Comparison of ENCODE assay signal across 27 cellular contexts in genomic region chr5:139418804-139419203, GRCh38. TPM values are rescaled to one million over a fixed set of nuclear protein-coding genes. Genes with fewer than 3 reads are reported as not detected.
DNase-seq lines count a peak whose midpoint lies in the region; ATAC-seq and TF ChIP-seq lines count a peak whose summit lies in the region.
"Had no signal": no experiment of that assay in that cellular context is flagged by ENCODE, and none has a peak within 500 bp of the region (broad histone marks: within the 10 kb centered on the region; RNA-seq: fewer than 3 reads in every experiment).

No MANE protein-coding gene starts in this region.

- intact Hi-C loops in activated CD4-positive, alpha-beta T cell treated with anti-CD3 and anti-CD28 coated beads, Interleukin-2, amount 10 ng/mL, durations not matched to agents 24 days and 14 days (cut with micrococcal nuclease), result no loop called here
- intact Hi-C loops in esophagus squamous epithelium (cut with DNase I), result no loop called here
- intact Hi-C loops in mucosa of descending colon (cut with DNase I, micrococcal nuclease), result no loop called here
- intact Hi-C loops in tibial artery (cut with DNase I; ENCODE audit: low total_unique reads), result no loop called here

- H3K36me3 ChIP-seq in esophagus squamous epithelium, result peaks cover 0 to 23% (median 0%) of the 10 kb centered on the region in 3 donors
- no peaks in the 10 kb centered on the region for H3K36me3 ChIP-seq in mucosa of descending colon (ENCODE audit: low read depth)
- H3K36me3 ChIP-seq in tibial artery, result peaks cover 2 to 34% (median 22%) of the 10 kb centered on the region in 3 donors
- H3K36me3 ChIP-seq: pancreas had no signal

- no peaks in the 10 kb centered on the region for H3K27me3 Mint-ChIP-seq in activated CD4-positive, alpha-beta T cell treated with anti-CD3 and anti-CD28 coated beads, Interleukin-2, amount 10 ng/mL, durations not matched to agents 24 days and 14 days
- H3K27me3 Mint-ChIP-seq: naive thymus-derived CD4-positive, alpha-beta T cell had no signal

- DNase-seq in activated CD4-positive, alpha-beta T cell treated with anti-CD3 and anti-CD28 coated beads, Interleukin-2, amount 10 ng/mL, durations not matched to agents 24 days and 14 days, result no peak
- DNase-seq in activated CD4-positive, alpha-beta T cell treated with anti-CD3 and anti-CD28 coated beads for 4 hours, result no peak
- DNase-seq in esophagus squamous epithelium (lab: John Stamatoyannopoulos, UW) (no peak), mucosa of descending colon (no peak), tibial artery (no peak), 8988T (no peak)
- DNase-seq: activated CD4-positive, alpha-beta T cell treated with anti-CD3 and anti-CD28 coated beads, Interleukin-2, amount 50 U/mL, for 1 hour; activated naive CD4-positive, alpha-beta T cell treated with anti-CD3 and anti-CD28 coated beads, Interleukin-2, amount 50 U/mL, for 16 hours; AML-193; COR-L47; DMS79 treated with DMSO at 0.1 percent for 48 hours; GOT3; hypothalamus; mammary epithelial cell; naive thymus-derived CD4-positive, alpha-beta T cell; NCI-H1436 treated with DMSO at 0.1 percent for 48 hours; NCI-H69; pancreas; SHP77 treated with DMSO at 0.1 percent for 48 hours had no signal

- peaks cover 18 to 65% (median 43%) of the 10 kb centered on the region in 3 donors for H3K4me1 ChIP-seq in esophagus squamous epithelium
- H3K4me1 ChIP-seq in mucosa of descending colon (ENCODE audit: low read depth), result peaks cover 32% of the 10 kb centered on the region
- peaks cover 0 to 41% (median 23%) of the 10 kb centered on the region in 4 donors for H3K4me1 ChIP-seq in tibial artery
- H3K4me1 ChIP-seq: pancreas had no signal

- H3K27ac ChIP-seq in esophagus squamous epithelium (peak overlapping the region in 3 of 4 donors; percentile 11 to 85 (median 82)), tibial artery (peak overlapping the region; percentile 45 to 75)
- H3K27ac ChIP-seq: 22Rv1, HL-60, pancreas had no signal

- TF ChIP-seq CTCF in esophagus squamous epithelium (IDR thresholded peaks at IDR 0.05) (no peak), mucosa of descending colon (IDR thresholded peaks at IDR 0.05) (no peak), tibial artery (IDR thresholded peaks at IDR 0.05) (no peak)

- peak overlapping the region; percentile 69 for H3K27ac Mint-ChIP-seq in activated CD4-positive, alpha-beta T cell treated with anti-CD3 and anti-CD28 coated beads, Interleukin-2, amount 10 ng/mL, durations not matched to agents 24 days and 14 days

- no peaks in the 10 kb centered on the region for H3K9me3 Mint-ChIP-seq in activated CD4-positive, alpha-beta T cell treated with anti-CD3 and anti-CD28 coated beads, Interleukin-2, amount 10 ng/mL, durations not matched to agents 24 days and 14 days
- H3K9me3 Mint-ChIP-seq: naive thymus-derived CD4-positive, alpha-beta T cell had no signal

- peak; percentile 35 for ATAC-seq in mucosa of descending colon
- ATAC-seq in HG02571 (IDR thresholded peaks at IDR 0.05; ENCODE audit: unreplicated experiment), result no peak
- ATAC-seq in GM18520 (IDR thresholded peaks at IDR 0.05; ENCODE audit: unreplicated experiment), result no peak
- ATAC-seq: naive thymus-derived CD4-positive, alpha-beta T cell; pancreas; sciatic nerve had no signal

- no peak overlapping the region for H3K4me3 Mint-ChIP-seq in activated CD4-positive, alpha-beta T cell treated with anti-CD3 and anti-CD28 coated beads, Interleukin-2, amount 10 ng/mL, durations not matched to agents 24 days and 14 days
- H3K4me3 Mint-ChIP-seq: naive thymus-derived CD4-positive, alpha-beta T cell had no signal

- no peaks in the 10 kb centered on the region for H3K9me3 ChIP-seq in esophagus squamous epithelium
- no peaks in the 10 kb centered on the region for H3K9me3 ChIP-seq in mucosa of descending colon
- no peaks in the 10 kb centered on the region for H3K9me3 ChIP-seq in tibial artery
- H3K9me3 ChIP-seq: pancreas, tibial nerve had no signal

- H3K4me3 ChIP-seq in esophagus squamous epithelium, result no peak overlapping the region
- H3K4me3 ChIP-seq in mucosa of descending colon, result no peak overlapping the region
- H3K4me3 ChIP-seq in tibial artery, result no peak overlapping the region
- H3K4me3 ChIP-seq: pancreas, tibial nerve had no signal

- H3K36me3 Mint-ChIP-seq in activated CD4-positive, alpha-beta T cell treated with anti-CD3 and anti-CD28 coated beads, Interleukin-2, amount 10 ng/mL, durations not matched to agents 24 days and 14 days (ENCODE audit: low read depth), result peaks cover 39% of the 10 kb centered on the region

- TF ChIP-seq POLR2A in esophagus squamous epithelium (IDR thresholded peaks at IDR 0.05), result no peak

- peaks cover 58% of the 10 kb centered on the region for H3K4me1 Mint-ChIP-seq in activated CD4-positive, alpha-beta T cell treated with anti-CD3 and anti-CD28 coated beads, Interleukin-2, amount 10 ng/mL, durations not matched to agents 24 days and 14 days

- WGBS in esophagus squamous epithelium, 2 donors, result 67 to 73% methylated on average over 1 of the region's 1 CpG

- no peaks in the 10 kb centered on the region for H3K27me3 ChIP-seq in esophagus squamous epithelium
- no peaks in the 10 kb centered on the region for H3K27me3 ChIP-seq in tibial artery
- H3K27me3 ChIP-seq: pancreas, tibial nerve had no signal

RNA-seq across cellular contexts. Expression of gene SPATA24, which starts 14.9 kb away (rescaled TPM):
- 4.2 TPM in 2 replicates for total RNA-seq in activated CD4-positive, alpha-beta T cell treated with anti-CD3 and anti-CD28 coated beads, Interleukin-2, amount 10 ng/mL, durations not matched to agents 24 days and 14 days
- total RNA-seq in esophagus squamous epithelium (1 to 10 TPM; 1.5 to 5.9 (median 5.5) TPM), mucosa of descending colon (1 to 10 TPM; 3.0 to 4.5 (median 3.4) TPM)

RNA-seq across cellular contexts. Expression of gene DNAJC18, which starts 20.5 kb away (rescaled TPM):
- total RNA-seq in activated CD4-positive, alpha-beta T cell treated with anti-CD3 and anti-CD28 coated beads, Interleukin-2, amount 10 ng/mL, durations not matched to agents 24 days and 14 days, result 34.2 and 38.6 TPM in 2 replicates
- total RNA-seq in esophagus squamous epithelium (1 to 10 TPM in 3 of 4 donors, under 1 TPM in 1; 0.53 to 6.9 (median 3.9) TPM), mucosa of descending colon (10 to 100 TPM in 1 of 3 donors, 1 to 10 TPM in 2; 4.2 to 10.3 (median 5.1) TPM)

RNA-seq across cellular contexts. Expression of gene PROB1, which starts 23.9 kb away (rescaled TPM):
- 8.4 and 9.2 TPM in 2 replicates for total RNA-seq in activated CD4-positive, alpha-beta T cell treated with anti-CD3 and anti-CD28 coated beads, Interleukin-2, amount 10 ng/mL, durations not matched to agents 24 days and 14 days
- 1 to 10 TPM in 3 of 4 donors, under 1 TPM in 1; 0.95 to 1.8 (median 1.0) TPM for total RNA-seq in esophagus squamous epithelium
- under 1 TPM; 0.58 to 0.98 (median 0.94) TPM for total RNA-seq in mucosa of descending colon

RNA-seq across cellular contexts. Expression of gene MZB1, which starts 29.1 kb away (rescaled TPM):
- 28.3 and 29.1 TPM in 2 replicates for total RNA-seq in activated CD4-positive, alpha-beta T cell treated with anti-CD3 and anti-CD28 coated beads, Interleukin-2, amount 10 ng/mL, durations not matched to agents 24 days and 14 days
- total RNA-seq in esophagus squamous epithelium, result 10 to 100 TPM in 1 of 4 donors, 1 to 10 TPM in 1, under 1 TPM in 2; 0.49 to 11.0 (median 2.0) TPM
- 10 to 100 TPM in 2 of 3 donors, 1 to 10 TPM in 1; 5.6 to 23.7 (median 10.2) TPM for total RNA-seq in mucosa of descending colon
- total RNA-seq: astrocyte, mammary epithelial cell, MCF 10A had no signal

RNA-seq across cellular contexts. Expression of gene SLC23A1, which starts 35.7 kb away (rescaled TPM):
- 1.8 and 2.1 TPM in 2 replicates for total RNA-seq in activated CD4-positive, alpha-beta T cell treated with anti-CD3 and anti-CD28 coated beads, Interleukin-2, amount 10 ng/mL, durations not matched to agents 24 days and 14 days
- total RNA-seq in esophagus squamous epithelium, result 1 to 10 TPM in 1 of 4 donors, not detected in 3; 6.4 TPM
- 1 to 10 TPM; 2.5 to 9.0 (median 5.1) TPM for total RNA-seq in mucosa of descending colon
- total RNA-seq: astrocyte, mammary epithelial cell, MCF 10A, sciatic nerve, tibial nerve had no signal
